ENCODE assay signal across 36 cellular contexts in genomic region chr7:157126921-157127320, GRCh38.
"Had no signal": no experiment of that assay in that cellular context is flagged by ENCODE, and none has a peak within 500 bp of the region (broad histone marks: within the 10 kb centered on the region; RNA-seq: fewer than 3 reads in every experiment).

No MANE protein-coding gene starts in this region.

- H3K4me1 Mint-ChIP-seq: activated B cell treated with CpG ODN at 0.5 μM for 24 hours; activated CD4-positive, alpha-beta T cell treated with anti-CD3 and anti-CD28 coated beads, Interleukin-2, amount 10 ng/mL, durations not matched to agents 24 days and 14 days; activated naive CD8-positive, alpha-beta T cell treated with anti-CD3 and anti-CD28 coated beads for 36 hours; T-cell had no signal

- H3K36me3 Mint-ChIP-seq: activated CD4-positive, alpha-beta memory T cell treated with anti-CD3 and anti-CD28 coated beads for 36 hours; activated naive CD4-positive, alpha-beta T cell treated with anti-CD3 and anti-CD28 coated beads, Interleukin-2, amount 50 U/mL, for 72 hours; activated naive CD8-positive, alpha-beta T cell treated with anti-CD3 and anti-CD28 coated beads for 36 hours; T-cell had no signal

- H3K27ac ChIP-seq: adrenal gland, body of pancreas, brain microvascular endothelial cell, breast epithelium, VCaP had no signal

- H3K27me3 ChIP-seq: adrenal gland, body of pancreas, brain microvascular endothelial cell had no signal

- H3K4me1 ChIP-seq: adrenal gland, body of pancreas, breast epithelium had no signal

- ATAC-seq: activated CD8-positive, alpha-beta T cell treated with anti-CD3 and anti-CD28 coated beads for 36 hours; activated naive CD4-positive, alpha-beta T cell treated with anti-CD3 and anti-CD28 coated beads, Interleukin-2, amount 50 U/mL, for 72 hours; activated T-cell treated with anti-CD3 and anti-CD28 coated beads, Interleukin-2, amount 50 U/mL, for 4 hours; activated T-cell treated with anti-CD3 and anti-CD28 coated beads, Interleukin-2, amount 50 U/mL, for 72 hours; activated T-helper 17 cell treated with anti-CD3 and anti-CD28 coated beads, Interleukin-2, amount 50 U/mL, for 72 hours; body of pancreas; T-cell had no signal

- H3K4me3 ChIP-seq: adrenal gland, body of pancreas, breast epithelium had no signal

- H3K27ac Mint-ChIP-seq: activated B cell treated with CpG ODN at 0.5 μM for 24 hours; activated CD4-positive, alpha-beta memory T cell treated with anti-CD3 and anti-CD28 coated beads for 36 hours; activated CD4-positive, alpha-beta T cell treated with anti-CD3 and anti-CD28 coated beads, Interleukin-2, amount 10 ng/mL, durations not matched to agents 24 days and 14 days; activated CD8-positive, alpha-beta T cell treated with anti-CD3 and anti-CD28 coated beads for 36 hours; activated naive CD4-positive, alpha-beta T cell treated with anti-CD3 and anti-CD28 coated beads for 36 hours; activated naive CD4-positive, alpha-beta T cell treated with anti-CD3 and anti-CD28 coated beads, Interleukin-2, amount 50 U/mL, for 72 hours; activated naive CD8-positive, alpha-beta T cell treated with anti-CD3 and anti-CD28 coated beads for 36 hours; activated T-cell treated with anti-CD3 and anti-CD28 coated beads, Interleukin-2, amount 50 U/mL, for 72 hours; activated T-helper 1 cell treated with anti-CD3 and anti-CD28 coated beads, Interleukin-12 subunit alpha, Interleukin-12 subunit beta, Interleukin-2, Interleukin-4 antibody, amounts not matched to agents 30 ng/mL and 10 ng/mL and 1 ng/mL, durations not matched to agents 14 hours and 24 hours and 36 hours; activated T-helper 17 cell treated with anti-CD3 and anti-CD28 coated beads, Interleukin-2, amount 50 U/mL, for 72 hours; T-cell; T-helper 2 cell treated with Interferon-gamma antibody and Interleukin-4, amounts not matched to agents 5 μg/mL and 100 μg/mL, for 36 hours had no signal

- H3K9me3 Mint-ChIP-seq: activated B cell treated with CpG ODN at 0.5 μM for 24 hours; activated CD4-positive, alpha-beta memory T cell treated with anti-CD3 and anti-CD28 coated beads for 36 hours; activated CD4-positive, alpha-beta T cell treated with anti-CD3 and anti-CD28 coated beads, Interleukin-2, amount 10 ng/mL, durations not matched to agents 24 days and 14 days; activated CD8-positive, alpha-beta T cell treated with anti-CD3 and anti-CD28 coated beads for 36 hours; activated naive CD4-positive, alpha-beta T cell treated with anti-CD3 and anti-CD28 coated beads for 36 hours; activated naive CD4-positive, alpha-beta T cell treated with anti-CD3 and anti-CD28 coated beads, Interleukin-2, amount 50 U/mL, for 72 hours; activated naive CD8-positive, alpha-beta T cell treated with anti-CD3 and anti-CD28 coated beads for 36 hours; activated T-cell treated with anti-CD3 and anti-CD28 coated beads, Interleukin-2, amount 50 U/mL, for 4 hours; activated T-cell treated with anti-CD3 and anti-CD28 coated beads, Interleukin-2, amount 50 U/mL, for 72 hours; activated T-helper 1 cell treated with anti-CD3 and anti-CD28 coated beads, Interleukin-12 subunit alpha, Interleukin-12 subunit beta, Interleukin-2, Interleukin-4 antibody, amounts not matched to agents 30 ng/mL and 10 ng/mL and 1 ng/mL, durations not matched to agents 14 hours and 24 hours and 36 hours; activated T-helper 17 cell treated with anti-CD3 and anti-CD28 coated beads, Interleukin-2, amount 50 U/mL, for 72 hours; T-cell; T-helper 2 cell treated with Interferon-gamma antibody and Interleukin-4, amounts not matched to agents 5 μg/mL and 100 μg/mL, for 36 hours had no signal

- H3K9me3 ChIP-seq: adrenal gland, body of pancreas, breast epithelium had no signal

- H3K4me3 Mint-ChIP-seq: activated B cell treated with CpG ODN at 0.5 μM for 24 hours; activated CD4-positive, alpha-beta memory T cell treated with anti-CD3 and anti-CD28 coated beads for 36 hours; activated CD4-positive, alpha-beta T cell treated with anti-CD3 and anti-CD28 coated beads, Interleukin-2, amount 10 ng/mL, durations not matched to agents 24 days and 14 days; activated CD8-positive, alpha-beta T cell treated with anti-CD3 and anti-CD28 coated beads for 36 hours; activated naive CD4-positive, alpha-beta T cell treated with anti-CD3 and anti-CD28 coated beads for 36 hours; activated naive CD8-positive, alpha-beta T cell treated with anti-CD3 and anti-CD28 coated beads for 36 hours; activated T-cell treated with anti-CD3 and anti-CD28 coated beads, Interleukin-2, amount 50 U/mL, for 4 hours; activated T-cell treated with anti-CD3 and anti-CD28 coated beads, Interleukin-2, amount 50 U/mL, for 72 hours; activated T-helper 1 cell treated with anti-CD3 and anti-CD28 coated beads, Interleukin-12 subunit alpha, Interleukin-12 subunit beta, Interleukin-2, Interleukin-4 antibody, amounts not matched to agents 30 ng/mL and 10 ng/mL and 1 ng/mL, durations not matched to agents 14 hours and 24 hours and 36 hours; activated T-helper 17 cell treated with anti-CD3 and anti-CD28 coated beads, Interleukin-2, amount 50 U/mL, for 72 hours; T-cell; T-helper 2 cell treated with Interferon-gamma antibody and Interleukin-4, amounts not matched to agents 5 μg/mL and 100 μg/mL, for 36 hours had no signal

- H3K36me3 ChIP-seq: adrenal gland, brain microvascular endothelial cell, breast epithelium had no signal

- DNase-seq: activated B cell treated with CpG ODN at 0.5 μM for 24 hours; activated CD4-positive, alpha-beta memory T cell treated with anti-CD3 and anti-CD28 coated beads for 36 hours; activated CD4-positive, alpha-beta T cell treated with anti-CD3 and anti-CD28 coated beads for 4 hours; activated CD4-positive, alpha-beta T cell treated with anti-CD3 and anti-CD28 coated beads, Interleukin-2, amount 10 ng/mL, durations not matched to agents 24 days and 14 days; activated CD4-positive, alpha-beta T cell treated with anti-CD3 and anti-CD28 coated beads, Interleukin-2, amount 50 U/mL, for 1 hour; activated CD4-positive, alpha-beta T cell treated with anti-CD3 and anti-CD28 coated beads, Interleukin-2, amount 50 U/mL, for 4 hours; activated CD4-positive, CD25-positive, alpha-beta regulatory T cell treated with anti-CD3 and anti-CD28 coated beads, Interleukin-2, amount 50 U/mL, for 72 hours; activated CD8-positive, alpha-beta memory T cell treated with anti-CD3 and anti-CD28 coated beads, Interleukin-2, amount 50 U/mL, for 4 hours; activated CD8-positive, alpha-beta T cell treated with anti-CD3 and anti-CD28 coated beads for 36 hours; activated effector memory CD4-positive, alpha-beta T cell treated with anti-CD3 and anti-CD28 coated beads, Interleukin-2, amount 50 U/mL, for 16 hours; activated gamma-delta T cell treated with Interleukin-2 at 50 U/mL for 16 hours; activated naive CD4-positive, alpha-beta T cell; activated naive CD4-positive, alpha-beta T cell treated with anti-CD3 and anti-CD28 coated beads for 36 hours; activated naive CD4-positive, alpha-beta T cell treated with anti-CD3 and anti-CD28 coated beads, Interleukin-2, amount 50 U/mL, for 16 hours; activated naive CD8-positive, alpha-beta T cell treated with anti-CD3 and anti-CD28 coated beads for 36 hours; activated T-cell treated with anti-CD3 and anti-CD28 coated beads for 4 hours; activated T-cell treated with anti-CD3 and anti-CD28 coated beads, Interleukin-2, amount 50 U/mL, for 1 hour; activated T-cell treated with anti-CD3 and anti-CD28 coated beads, Interleukin-2, amount 50 U/mL, for 4 hours; activated T-cell treated with anti-CD3 and anti-CD28 coated beads, Interleukin-2, amount 50 U/mL, for 72 hours; amniotic stem cell; aorta; body of pancreas; brain microvascular endothelial cell; central memory CD4-positive, alpha-beta T cell; T-cell; T-helper 2 cell; T-helper 9 cell had no signal

- FAIRE-seq: astrocyte, TTC549 had no signal
